Comparison of ENCODE assay signal across 3 cellular contexts in the genomic region with DNA sequence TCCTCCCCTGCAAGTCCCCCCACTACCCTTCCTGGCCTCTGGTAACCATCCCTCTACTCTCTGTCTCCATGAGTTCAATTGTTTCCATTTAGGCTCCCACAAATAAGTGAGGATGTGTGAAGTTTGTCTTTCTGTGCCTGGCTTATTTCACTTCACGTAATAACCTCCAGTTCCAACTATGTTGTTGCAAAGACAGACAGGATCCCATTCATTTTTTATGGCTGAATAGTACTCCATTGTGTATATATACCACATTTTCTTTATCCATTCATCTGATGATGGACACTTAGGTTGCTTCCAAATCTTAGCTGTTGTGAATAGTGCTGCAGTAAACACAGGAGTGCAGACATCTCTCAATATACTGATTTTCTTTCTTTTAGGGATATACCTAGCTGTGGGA. TPM values are rescaled to one million over a fixed set of nuclear protein-coding genes. Genes with fewer than 3 reads are reported as not detected.
"Had no signal": no experiment of that assay in that cellular context is flagged by ENCODE, and none has a peak within 500 bp of the region (broad histone marks: within the 10 kb centered on the region; RNA-seq: fewer than 3 reads in every experiment).

No MANE protein-coding gene starts in this region.

RNA-seq across cellular contexts. Expression of gene CD247, which starts 36.7 kb away (rescaled TPM):
- total RNA-seq: LHCN-M2, PC-3, SJSA1 had no signal
